28 cellular contexts compared by ENCODE assay signal in genomic region chr16:2757344-2757743, GRCh38. TPM values are rescaled to one million over a fixed set of nuclear protein-coding genes. Genes with fewer than 3 reads are reported as not detected.
A peak's percentile ranks its signal among the peaks of the same experiment; 100 is the strongest.
DNase-seq lines count a peak whose midpoint lies in the region; ATAC-seq and TF ChIP-seq lines count a peak whose summit lies in the region.
"Had no signal": no experiment of that assay in that cellular context is flagged by ENCODE, and none has a peak within 500 bp of the region (broad histone marks: within the 10 kb centered on the region; RNA-seq: fewer than 3 reads in every experiment).

No MANE protein-coding gene starts in this region.

- 67 to 69% methylated on average over 11 of the region's 11 CpGs for WGBS in heart right ventricle, 2 donors

- H3K4me3 Mint-ChIP-seq in activated naive CD8-positive, alpha-beta T cell treated with anti-CD3 and anti-CD28 coated beads for 36 hours, result no peak overlapping the region
- no peak overlapping the region for H3K4me3 Mint-ChIP-seq in stimulated activated naive B cell treated with anti-CD40 and anti-IgM and Interleukin-4, amounts not matched to agents 10 μg/mL and 1 μg/mL and 100 μg/mL, for 72 hours

- H3K27me3 ChIP-seq in heart right ventricle (no peaks in the 10 kb centered on the region), lower lobe of right lung (ENCODE audit: low read depth) (no peaks in the 10 kb centered on the region)
- H3K27me3 ChIP-seq: adrenal gland, SJCRH30, tibial artery had no signal

- peak overlapping the region; percentile 54 for H3K27ac Mint-ChIP-seq in activated naive CD8-positive, alpha-beta T cell treated with anti-CD3 and anti-CD28 coated beads for 36 hours
- peak overlapping the region; percentile 68 for H3K27ac Mint-ChIP-seq in stimulated activated naive B cell treated with anti-CD40 and anti-IgM and Interleukin-4, amounts not matched to agents 10 μg/mL and 1 μg/mL and 100 μg/mL, for 72 hours

- ATAC-seq in left cardiac atrium, result no peak
- no peak for ATAC-seq in heart right ventricle
- ATAC-seq in lower lobe of right lung, result no peak
- ATAC-seq in stimulated activated naive B cell treated with anti-CD40 and anti-IgM and Interleukin-4, amounts not matched to agents 10 μg/mL and 1 μg/mL and 100 μg/mL, for 72 hours (replicated peaks), result no peak
- ATAC-seq in HG02840 (IDR thresholded peaks at IDR 0.05; ENCODE audit: low FRiP score, unreplicated experiment), result no peak
- ATAC-seq in GM18907 (IDR thresholded peaks at IDR 0.05; ENCODE audit: unreplicated experiment), result no peak
- ATAC-seq: PC-3; stimulated activated memory B cell treated with anti-CD40 and anti-IgM and Interleukin-4, amounts not matched to agents 10 μg/mL and 1 μg/mL and 100 μg/mL, for 72 hours had no signal

- DNase-seq in left cardiac atrium (peak; percentile 7), heart right ventricle (no peak), lower lobe of right lung (peak; percentile 17), dedifferentiated amniotic fluid mesenchymal stem cell (ENCODE audit: extremely low spot score) (no peak)
- no peak for DNase-seq in activated naive CD8-positive, alpha-beta T cell treated with anti-CD3 and anti-CD28 coated beads for 36 hours
- no peak for DNase-seq in stimulated activated naive B cell treated with anti-CD40 and anti-IgM and Interleukin-4, amounts not matched to agents 10 μg/mL and 1 μg/mL and 100 μg/mL, for 72 hours
- DNase-seq: adrenal gland; CD4-positive, CD25-positive, alpha-beta regulatory T cell; cortex of kidney; DMS153; GDM1; hypothalamus; mammary epithelial cell; naive B cell; NCI-H187 treated with DMSO at 0.1 percent for 48 hours; NCI-H2227 treated with DMSO at 0.1 percent for 48 hours; NCI-H82; PC-3; SJCRH30; tibial artery had no signal

- peaks cover 83% of the 10 kb centered on the region for H3K36me3 Mint-ChIP-seq in activated naive CD8-positive, alpha-beta T cell treated with anti-CD3 and anti-CD28 coated beads for 36 hours
- H3K36me3 Mint-ChIP-seq in stimulated activated naive B cell treated with anti-CD40 and anti-IgM and Interleukin-4, amounts not matched to agents 10 μg/mL and 1 μg/mL and 100 μg/mL, for 72 hours, result peaks cover 80 to 90% of the 10 kb centered on the region in 2 donors

- TF ChIP-seq CTCF in heart right ventricle (IDR thresholded peaks at IDR 0.05) (no peak), lower lobe of right lung (IDR thresholded peaks at IDR 0.05) (no peak)

- H3K9me3 Mint-ChIP-seq in activated naive CD8-positive, alpha-beta T cell treated with anti-CD3 and anti-CD28 coated beads for 36 hours, result no peaks in the 10 kb centered on the region
- no peaks in the 10 kb centered on the region for H3K9me3 Mint-ChIP-seq in stimulated activated naive B cell treated with anti-CD40 and anti-IgM and Interleukin-4, amounts not matched to agents 10 μg/mL and 1 μg/mL and 100 μg/mL, for 72 hours
- H3K9me3 Mint-ChIP-seq: naive B cell; stimulated activated memory B cell treated with anti-CD40 and anti-IgM and Interleukin-4, amounts not matched to agents 10 μg/mL and 1 μg/mL and 100 μg/mL, for 72 hours had no signal

- H3K9me3 ChIP-seq in heart right ventricle, result no peaks in the 10 kb centered on the region
- no peaks in the 10 kb centered on the region for H3K9me3 ChIP-seq in lower lobe of right lung
- H3K9me3 ChIP-seq: adrenal gland, SJCRH30, tibial artery had no signal

- H3K27ac ChIP-seq in heart right ventricle, result no peak overlapping the region
- no peak overlapping the region for H3K27ac ChIP-seq in lower lobe of right lung
- H3K27ac ChIP-seq: adrenal gland, epithelial cell of prostate, KMS-11, SJCRH30, tibial artery had no signal

- H3K4me1 ChIP-seq in heart right ventricle, result peaks cover 13 to 51% (median 42%) of the 10 kb centered on the region in 9 donors
- peaks cover 31% of the 10 kb centered on the region for H3K4me1 ChIP-seq in lower lobe of right lung

- intact Hi-C loops in left cardiac atrium (cut with DNase I) (no loop called here), heart right ventricle (cut with DNase I) (no loop called here), lower lobe of right lung (cut with DNase I) (no loop called here)

- H3K4me1 Mint-ChIP-seq in activated naive CD8-positive, alpha-beta T cell treated with anti-CD3 and anti-CD28 coated beads for 36 hours, result peaks cover 52% of the 10 kb centered on the region
- peaks cover 40 to 85% of the 10 kb centered on the region in 2 donors for H3K4me1 Mint-ChIP-seq in stimulated activated naive B cell treated with anti-CD40 and anti-IgM and Interleukin-4, amounts not matched to agents 10 μg/mL and 1 μg/mL and 100 μg/mL, for 72 hours

- no peak overlapping the region for H3K4me3 ChIP-seq in heart right ventricle
- H3K4me3 ChIP-seq in lower lobe of right lung, result no peak overlapping the region
- H3K4me3 ChIP-seq: adrenal gland, SJCRH30, tibial artery had no signal

- H3K27me3 Mint-ChIP-seq in activated naive CD8-positive, alpha-beta T cell treated with anti-CD3 and anti-CD28 coated beads for 36 hours, result no peaks in the 10 kb centered on the region
- H3K27me3 Mint-ChIP-seq in stimulated activated naive B cell treated with anti-CD40 and anti-IgM and Interleukin-4, amounts not matched to agents 10 μg/mL and 1 μg/mL and 100 μg/mL, for 72 hours, result no peaks in the 10 kb centered on the region
- H3K27me3 Mint-ChIP-seq: CD4-positive, CD25-positive, alpha-beta regulatory T cell; naive B cell; stimulated activated memory B cell treated with anti-CD40 and anti-IgM and Interleukin-4, amounts not matched to agents 10 μg/mL and 1 μg/mL and 100 μg/mL, for 72 hours had no signal

- H3K36me3 ChIP-seq in heart right ventricle, result peaks cover 12 to 63% (median 49%) of the 10 kb centered on the region in 9 donors
- H3K36me3 ChIP-seq in lower lobe of right lung, result peaks cover 61% of the 10 kb centered on the region

RNA-seq across cellular contexts. Expression of gene SRRM2, which starts 4.9 kb away (rescaled TPM):
- 100 to 1,000 TPM; 266 to 321 TPM for total RNA-seq in left cardiac atrium
- total RNA-seq in heart right ventricle, result 100 to 1,000 TPM; 228 to 392 (median 261) TPM
- 1,000 to 10,000 TPM in 1 of 2 donors, 100 to 1,000 TPM in 1; 182 to 1,328 TPM for polyA plus RNA-seq in heart right ventricle
- 100 to 1,000 TPM; 460 to 507 TPM for total RNA-seq in activated naive CD8-positive, alpha-beta T cell treated with anti-CD3 and anti-CD28 coated beads for 36 hours
- 659 TPM for total RNA-seq in lower lobe of right lung

RNA-seq across cellular contexts. Expression of gene ELOB, which starts 19.7 kb away (rescaled TPM):
- total RNA-seq in left cardiac atrium (100 to 1,000 TPM; 262 to 270 TPM), heart right ventricle (100 to 1,000 TPM; 248 to 373 (median 323) TPM), lower lobe of right lung (196 TPM)
- 1,000 to 10,000 TPM in 1 of 2 donors, 100 to 1,000 TPM in 1; 511 to 1,196 TPM for polyA plus RNA-seq in heart right ventricle
- 100 to 1,000 TPM; 267 to 291 TPM for total RNA-seq in activated naive CD8-positive, alpha-beta T cell treated with anti-CD3 and anti-CD28 coated beads for 36 hours

RNA-seq across cellular contexts. Expression of gene PRSS33, which starts 30.0 kb away (rescaled TPM):
- total RNA-seq in left cardiac atrium, result not detected
- total RNA-seq in heart right ventricle, result under 1 TPM in 1 of 10 donors, not detected in 9; 0.60 TPM
- not detected for polyA plus RNA-seq in heart right ventricle
- total RNA-seq in activated naive CD8-positive, alpha-beta T cell treated with anti-CD3 and anti-CD28 coated beads for 36 hours, result under 1 TPM; 0.40 to 0.54 TPM
- not detected for total RNA-seq in lower lobe of right lung
- total RNA-seq: adrenal gland; bronchial epithelial cell; CD4-positive, CD25-positive, alpha-beta regulatory T cell; fibroblast of villous mesenchyme; mammary epithelial cell; SJCRH30; T-helper 1 cell treated with Interleukin-12 subunit alpha and Interleukin-12 subunit beta and Interleukin-4 antibody, amounts not matched to agents 30 ng/mL and 1 ng/mL, for 36 hours had no signal
- polyA plus RNA-seq: adrenal gland; CD4-positive, CD25-positive, alpha-beta regulatory T cell; mammary epithelial cell had no signal

RNA-seq across cellular contexts. Expression of gene PRSS27, which starts 37.3 kb away (rescaled TPM):
- total RNA-seq in left cardiac atrium (under 1 TPM; 0.44 to 0.65 TPM), heart right ventricle (under 1 TPM in 9 of 10 donors, not detected in 1; 0.11 to 0.75 (median 0.40) TPM), lower lobe of right lung (1.3 TPM)
- polyA plus RNA-seq in heart right ventricle, result under 1 TPM; 0.46 to 0.66 TPM
- 1 to 10 TPM; 1.9 to 2.0 TPM for total RNA-seq in activated naive CD8-positive, alpha-beta T cell treated with anti-CD3 and anti-CD28 coated beads for 36 hours

RNA-seq across cellular contexts. Expression of gene PRSS41, which starts 40.9 kb away (rescaled TPM):
- total RNA-seq in left cardiac atrium (not detected), heart right ventricle (not detected), lower lobe of right lung (not detected)
- polyA plus RNA-seq in heart right ventricle, result not detected
- not detected for total RNA-seq in activated naive CD8-positive, alpha-beta T cell treated with anti-CD3 and anti-CD28 coated beads for 36 hours
- total RNA-seq: adrenal gland; bronchial epithelial cell; CD4-positive, CD25-positive, alpha-beta regulatory T cell; fibroblast of villous mesenchyme; mammary epithelial cell; PC-3; SJCRH30; T-helper 1 cell treated with Interleukin-12 subunit alpha and Interleukin-12 subunit beta and Interleukin-4 antibody, amounts not matched to agents 30 ng/mL and 1 ng/mL, for 36 hours had no signal
- polyA plus RNA-seq: adrenal gland; CD4-positive, CD25-positive, alpha-beta regulatory T cell; mammary epithelial cell had no signal

Comparison
In these comparisons a context has a peak if more than half of its experiments do, and no peak if none do; other contexts are left out.
1. DNase-seq: peak in left cardiac atrium (single experiment) and lower lobe of right lung (single experiment); none in heart right ventricle (0 of 2), activated naive CD8-positive, alpha-beta T cell treated with anti-CD3 and anti-CD28 coated beads for 36 hours (single experiment), stimulated activated naive B cell treated with anti-CD40 and anti-IgM and Interleukin-4, amounts not matched to agents 10 μg/mL and 1 μg/mL and 100 μg/mL, for 72 hours (single experiment) and dedifferentiated amniotic fluid mesenchymal stem cell (single experiment).